ENCODE assay signal across 12 cellular contexts in genomic region chr7:135716677-135717238, GRCh38. TPM values are rescaled to one million over a fixed set of nuclear protein-coding genes. Genes with fewer than 3 reads are reported as not detected.
A peak's percentile ranks its signal among the peaks of the same experiment; 100 is the strongest.
DNase-seq lines count a peak whose midpoint lies in the region; TF ChIP-seq lines count a peak whose summit lies in the region.
"Had no signal": no experiment of that assay in that cellular context is flagged by ENCODE, and none has a peak within 500 bp of the region (broad histone marks: within the 10 kb centered on the region; RNA-seq: fewer than 3 reads in every experiment).

No MANE protein-coding gene starts in this region.

- peaks cover 26% of the 10 kb centered on the region for H3F3A ChIP-seq in GM23248 (ENCODE audit: insufficient read depth)

- no peaks in the 10 kb centered on the region for H3K9me2 ChIP-seq in GM23248 (ENCODE audit: insufficient read depth)

- no peak overlapping the region for H2AFZ ChIP-seq in GM23248
- no peak overlapping the region for H2AFZ ChIP-seq in mammary epithelial cell (ENCODE audit: low read depth, low read length)

- intact Hi-C loops in mammary epithelial cell (cut with micrococcal nuclease): no loop called here
- intact Hi-C loops in Calu3 (cut with micrococcal nuclease; ENCODE audit: unreplicated experiment): no loop called here

- no peaks in the 10 kb centered on the region for H3K79me2 ChIP-seq in GM23248 (ENCODE audit: insufficient read depth)
- no peaks in the 10 kb centered on the region for H3K79me2 ChIP-seq in mammary epithelial cell (ENCODE audit: insufficient read depth, low read length)

- no peaks in the 10 kb centered on the region for H4K20me1 ChIP-seq in GM23248 (ENCODE audit: insufficient read depth)
- H4K20me1 ChIP-seq in mammary epithelial cell (ENCODE audit: insufficient read depth, low read length): no peaks in the 10 kb centered on the region

- TF ChIP-seq CTCF in mammary epithelial cell (conservative IDR thresholded peaks at IDR 0.05 in 1 of 2, IDR thresholded peaks at IDR 0.05 in 1 of 2; ENCODE audit: extremely low read depth in 1 of 2, insufficient read depth in 1 of 2, low read depth in 1 of 2, low read length in 2 of 2): no peak
- TF ChIP-seq CTCF in Calu3 (IDR thresholded peaks at IDR 0.05; ENCODE audit: unreplicated experiment): no peak

- no peaks in the 10 kb centered on the region for H3K4me1 Mint-ChIP-seq in Calu3 (ENCODE audit: low read depth, unreplicated experiment)

- no peak overlapping the region for H3K27ac Mint-ChIP-seq in Calu3 (ENCODE audit: unreplicated experiment)
- H3K27ac Mint-ChIP-seq: progenitor cell of endocrine pancreas had no signal

- no peak overlapping the region for H3K4me3 Mint-ChIP-seq in Calu3 (ENCODE audit: low read depth, unreplicated experiment)

- peak overlapping the region; percentile 11 for H3K4me2 ChIP-seq in GM23248 (ENCODE audit: unreplicated experiment)
- H3K4me2 ChIP-seq in mammary epithelial cell (ENCODE audit: insufficient read depth, low read depth, low read length): no peak overlapping the region

- H3K4me1 ChIP-seq in GM23248 (ENCODE audit: insufficient read depth) (peaks cover 32% of the 10 kb centered on the region), mammary epithelial cell (ENCODE audit: insufficient read depth, low read length) (peaks cover 10% of the 10 kb centered on the region)

- dilution Hi-C loops in mammary epithelial cell (cut with HindIII; ENCODE audit: low sequenced_read_pairs): no loop called here

- in situ Hi-C loops in GM23248 (cut with MboI) (no loop called here), mammary epithelial cell (cut with MboI; ENCODE audit: low sequenced_read_pairs in 2 of 2) (no loop called here)

- H3K27ac ChIP-seq in GM23248 (peak overlapping the region; percentile 36), mammary epithelial cell (ENCODE audit: insufficient read depth, low read depth, low read length) (no peak overlapping the region)

- H3K9ac ChIP-seq in GM23248: no peak overlapping the region
- H3K9ac ChIP-seq in mammary epithelial cell (ENCODE audit: insufficient read depth, low read length): no peak overlapping the region

- no peaks in the 10 kb centered on the region for H3K27me3 ChIP-seq in GM23248 (replicated peaks; ENCODE audit: insufficient read depth)
- no peaks in the 10 kb centered on the region for H3K27me3 ChIP-seq in mammary epithelial cell (ENCODE audit: insufficient read depth, low read length)
- H3K27me3 ChIP-seq: cardiac muscle cell had no signal

- no peaks in the 10 kb centered on the region for H3K9me3 Mint-ChIP-seq in Calu3 (ENCODE audit: low read depth, unreplicated experiment)

- H3K9me3 ChIP-seq in GM23248 (ENCODE audit: low read depth) (no peaks in the 10 kb centered on the region), mammary epithelial cell (replicated peaks; ENCODE audit: insufficient read depth, low read length) (no peaks in the 10 kb centered on the region)

- BruUV-seq in mammary epithelial cell (replicated peaks; lab: Mats Ljungman, UMichigan) (no TSS peak), Calu3 (replicated peaks; lab: Mats Ljungman, UMichigan) (no TSS peak)

- no peaks in the 10 kb centered on the region for H3K36me3 Mint-ChIP-seq in Calu3 (ENCODE audit: insufficient read depth, unreplicated experiment)

- H3K36me3 ChIP-seq in GM23248 (ENCODE audit: low read depth) (no peaks in the 10 kb centered on the region), mammary epithelial cell (ENCODE audit: insufficient read depth, low read length) (no peaks in the 10 kb centered on the region)
- H3K36me3 ChIP-seq: cardiac muscle cell had no signal

- H3K27me3 Mint-ChIP-seq in Calu3 (ENCODE audit: unreplicated experiment): peaks cover 40% of the 10 kb centered on the region

- H3K4me3 ChIP-seq in GM23248 (no peak overlapping the region), mammary epithelial cell (replicated peaks in 1 of 3; ENCODE audit: insufficient read depth in 1 of 3, low read depth in 2 of 3, low read length in 3 of 3) (no peak overlapping the region)
- H3K4me3 ChIP-seq: cardiac muscle cell had no signal

- WGBS in GM23248 (ENCODE audit: low coverage in 1 of 2, low lambda C conversion rate in 2 of 2, missing lambda C conversion rate in 2 of 2), 2 experiments: 12 to 16% methylated on average over 9 of the region's 9 CpGs
- WGBS in mammary epithelial cell (ENCODE audit: low coverage, missing lambda C conversion rate): 62% methylated on average over 9 of the region's 9 CpGs

- peak; percentile 87 for DNase-seq in GM23248
- peak; percentile 89 for DNase-seq in NCI-H345 (lab: John Stamatoyannopoulos, UW)
- peak; percentile 7 for DNase-seq in mammary epithelial cell
- DNase-seq in pons (ENCODE audit: low spot score): peak; percentile 6
- DNase-seq in ureter (ENCODE audit: low spot score): no peak
- DNase-seq in activated CD4-positive, alpha-beta T cell treated with anti-CD3 and anti-CD28 coated beads for 1 hour: no peak
- DNase-seq in Calu3: no peak
- no peak for DNase-seq in D341Med (ENCODE audit: low spot score)
- DNase-seq: activated CD4-positive, alpha-beta T cell treated with anti-CD3 and anti-CD28 coated beads, Interleukin-2, amount 50 U/mL, for 1 hour; OCI-M1 had no signal

- CTCF ChIA-PET in mammary epithelial cell (lab: Charles Lee; ENCODE audit: low non-redundant PET) (no interaction called here), Calu3 (lab: Charles Lee) (no interaction called here)

RNA-seq across cellular contexts. Expression of gene SLC13A4, which starts 11.2 kb away (rescaled TPM):
- total RNA-seq in GM23248 (2014; rRNA removed; shearing (Covaris generic)): 0.11 TPM in 1 of 2 replicates, not detected in the other
- polyA plus RNA-seq in GM23248 (2016; fragmentation: Nextera tagmentation; extraction: Ambion mirVana): 0.62 and 1.9 TPM in 2 replicates
- total RNA-seq in mammary epithelial cell: not detected
- 0.06 TPM for polyA plus RNA-seq in mammary epithelial cell
- polyA minus RNA-seq in mammary epithelial cell: not detected
- 0.13 TPM for total RNA-seq in ureter
- total RNA-seq in Calu3 (2022): not detected in 2 replicates

RNA-seq across cellular contexts. Expression of gene FAM180A, which starts 31.9 kb away (rescaled TPM):
- 53.5 and 60.1 TPM in 2 replicates for total RNA-seq in GM23248 (2014; rRNA removed; shearing (Covaris generic))
- 50.3 and 52.5 TPM in 2 replicates for polyA plus RNA-seq in GM23248 (2016; fragmentation: Nextera tagmentation; extraction: Ambion mirVana)
- not detected for total RNA-seq in mammary epithelial cell
- not detected for polyA plus RNA-seq in mammary epithelial cell
- polyA minus RNA-seq in mammary epithelial cell: not detected
- 1.1 TPM for total RNA-seq in ureter
- total RNA-seq in Calu3 (2022): not detected in 2 replicates
- total RNA-seq: cardiac muscle cell, progenitor cell of endocrine pancreas had no signal
- polyA plus RNA-seq: cardiac muscle cell had no signal

RNA-seq across cellular contexts. Expression of gene STMP1, which starts 54.4 kb away (rescaled TPM):
- total RNA-seq in GM23248 (2014; rRNA removed; shearing (Covaris generic)): 11.3 and 16.9 TPM in 2 replicates
- 93.2 and 97.0 TPM in 2 replicates for polyA plus RNA-seq in GM23248 (2016; fragmentation: Nextera tagmentation; extraction: Ambion mirVana)
- total RNA-seq in mammary epithelial cell: 10 to 100 TPM; 19.5 to 39.3 TPM
- polyA plus RNA-seq in mammary epithelial cell: 16.7 TPM
- polyA minus RNA-seq in mammary epithelial cell: 33.8 TPM
- total RNA-seq in ureter: 32.9 TPM
- total RNA-seq in Calu3 (2022): 23.8 and 25.6 TPM in 2 replicates

Comparison
In these comparisons a context has a peak if more than half of its experiments do, and no peak if none do; other contexts are left out.
1. DNase-seq: peak in GM23248 (single experiment), NCI-H345 (single experiment), mammary epithelial cell (single experiment) and pons (single experiment); none in ureter (single experiment), activated CD4-positive, alpha-beta T cell treated with anti-CD3 and anti-CD28 coated beads for 1 hour (single experiment), Calu3 (single experiment) and D341Med (single experiment).
2. RNA of gene FAM180A, which starts 31.9 kb away (total RNA-seq): 53.5 to 60.1 TPM in GM23248; 1.1 TPM in ureter (single experiment), not detected in mammary epithelial cell and not detected in Calu3; every median in the first group is over 10 times any median in the second.